2 cellular contexts compared by ENCODE assay signal in the genomic region with DNA sequence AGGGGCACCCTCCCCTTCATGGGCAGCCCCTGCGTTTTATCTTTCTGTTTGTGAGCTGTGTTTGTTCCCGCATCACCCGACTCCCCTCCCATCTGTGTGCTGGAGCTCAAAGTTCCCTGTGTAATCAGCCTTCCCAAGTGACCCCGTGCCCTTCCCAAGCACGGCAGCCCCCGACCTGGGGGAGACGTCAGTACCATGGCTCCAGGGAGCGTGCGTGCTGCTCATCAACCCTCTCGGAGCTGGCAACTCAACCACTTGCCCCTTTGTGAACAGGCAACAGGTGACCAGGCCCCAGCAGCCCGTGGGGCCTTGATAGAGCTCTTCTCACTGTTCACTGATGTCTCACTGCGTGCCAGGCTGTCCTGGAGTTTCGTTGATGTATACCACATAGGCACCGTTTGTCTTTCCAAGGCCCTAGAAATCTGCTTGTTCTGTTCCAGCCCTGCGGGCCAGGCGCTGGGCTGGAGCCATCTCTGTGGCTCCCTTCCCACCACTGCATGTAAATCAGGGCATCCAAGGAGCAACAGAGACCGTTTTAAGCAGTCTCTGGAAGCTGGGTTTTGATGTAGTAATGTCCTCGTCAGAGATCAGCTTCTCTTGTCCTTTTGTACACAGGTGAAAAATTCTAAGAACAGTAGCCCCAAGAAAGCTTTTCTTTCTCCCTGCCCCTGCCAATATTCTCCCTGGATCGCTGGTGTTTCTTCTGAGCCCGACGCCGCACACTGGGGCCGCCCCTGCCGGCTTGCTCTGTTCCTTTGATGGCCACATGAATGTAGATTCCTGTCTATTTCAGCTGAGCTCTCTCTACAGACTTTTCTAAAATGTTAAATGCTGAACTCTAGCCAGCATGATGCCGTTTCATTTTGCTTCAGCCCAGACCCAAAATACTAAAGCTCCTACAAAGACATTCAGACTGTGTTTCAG.
A peak's percentile ranks its signal among the peaks of the same experiment; 100 is the strongest.
TF ChIP-seq lines count a peak whose summit lies in the region.

No MANE protein-coding gene starts in this region.

TF ChIP-seq in GM23338, 12 proteins besides CTCF, POLR2A, EP300 and RAD21 (continued from another document and continues in another):
- no peak for TF ChIP-seq NANOG (IDR thresholded peaks at IDR 0.05; ENCODE audit: borderline replicate concordance)
- no peak for TF ChIP-seq JUNB (IDR thresholded peaks at IDR 0.05; ENCODE audit: unreplicated experiment)
- TF ChIP-seq CREB1 (CRISPR knock-in tag; IDR thresholded peaks at IDR 0.05; ENCODE audit: low read depth): no peak
- no peak for TF ChIP-seq ZNF114 (CRISPR knock-in tag; IDR thresholded peaks at IDR 0.05)
- no peak for TF ChIP-seq EZH2phosphoT487 (IDR thresholded peaks at IDR 0.05; ENCODE audit: unreplicated experiment)
- no peak for TF ChIP-seq EZH2 (IDR thresholded peaks at IDR 0.05; ENCODE audit: low read depth, unreplicated experiment)
- TF ChIP-seq, protein P1, sequence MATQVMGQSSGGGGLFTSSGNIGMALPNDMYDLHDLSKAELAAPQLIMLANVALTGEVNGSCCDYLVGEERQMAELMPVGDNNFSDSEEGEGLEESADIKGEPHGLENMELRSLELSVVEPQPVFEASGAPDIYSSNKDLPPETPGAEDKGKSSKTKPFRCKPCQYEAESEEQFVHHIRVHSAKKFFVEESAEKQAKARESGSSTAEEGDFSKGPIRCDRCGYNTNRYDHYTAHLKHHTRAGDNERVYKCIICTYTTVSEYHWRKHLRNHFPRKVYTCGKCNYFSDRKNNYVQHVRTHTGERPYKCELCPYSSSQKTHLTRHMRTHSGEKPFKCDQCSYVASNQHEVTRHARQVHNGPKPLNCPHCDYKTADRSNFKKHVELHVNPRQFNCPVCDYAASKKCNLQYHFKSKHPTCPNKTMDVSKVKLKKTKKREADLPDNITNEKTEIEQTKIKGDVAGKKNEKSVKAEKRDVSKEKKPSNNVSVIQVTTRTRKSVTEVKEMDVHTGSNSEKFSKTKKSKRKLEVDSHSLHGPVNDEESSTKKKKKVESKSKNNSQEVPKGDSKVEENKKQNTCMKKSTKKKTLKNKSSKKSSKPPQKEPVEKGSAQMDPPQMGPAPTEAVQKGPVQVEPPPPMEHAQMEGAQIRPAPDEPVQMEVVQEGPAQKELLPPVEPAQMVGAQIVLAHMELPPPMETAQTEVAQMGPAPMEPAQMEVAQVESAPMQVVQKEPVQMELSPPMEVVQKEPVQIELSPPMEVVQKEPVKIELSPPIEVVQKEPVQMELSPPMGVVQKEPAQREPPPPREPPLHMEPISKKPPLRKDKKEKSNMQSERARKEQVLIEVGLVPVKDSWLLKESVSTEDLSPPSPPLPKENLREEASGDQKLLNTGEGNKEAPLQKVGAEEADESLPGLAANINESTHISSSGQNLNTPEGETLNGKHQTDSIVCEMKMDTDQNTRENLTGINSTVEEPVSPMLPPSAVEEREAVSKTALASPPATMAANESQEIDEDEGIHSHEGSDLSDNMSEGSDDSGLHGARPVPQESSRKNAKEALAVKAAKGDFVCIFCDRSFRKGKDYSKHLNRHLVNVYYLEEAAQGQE (IDR thresholded peaks at IDR 0.05; ENCODE audit: unreplicated experiment): no peak
- TF ChIP-seq ZNF331 (CRISPR knock-in tag; IDR thresholded peaks at IDR 0.05; ENCODE audit: low read depth): no peak
- no peak for TF ChIP-seq POLR2AphosphoS5 (IDR thresholded peaks at IDR 0.05; ENCODE audit: low read depth)
- TF ChIP-seq, protein P2, sequence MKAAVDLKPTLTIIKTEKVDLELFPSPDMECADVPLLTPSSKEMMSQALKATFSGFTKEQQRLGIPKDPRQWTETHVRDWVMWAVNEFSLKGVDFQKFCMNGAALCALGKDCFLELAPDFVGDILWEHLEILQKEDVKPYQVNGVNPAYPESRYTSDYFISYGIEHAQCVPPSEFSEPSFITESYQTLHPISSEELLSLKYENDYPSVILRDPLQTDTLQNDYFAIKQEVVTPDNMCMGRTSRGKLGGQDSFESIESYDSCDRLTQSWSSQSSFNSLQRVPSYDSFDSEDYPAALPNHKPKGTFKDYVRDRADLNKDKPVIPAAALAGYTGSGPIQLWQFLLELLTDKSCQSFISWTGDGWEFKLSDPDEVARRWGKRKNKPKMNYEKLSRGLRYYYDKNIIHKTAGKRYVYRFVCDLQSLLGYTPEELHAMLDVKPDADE (IDR thresholded peaks at IDR 0.05): no peak

TF ChIP-seq in HepG2, 621 proteins besides CTCF, POLR2A, EP300 and RAD21 (continued from another document and continues in another):
- TF ChIP-seq ZNF331 (CRISPR knock-in tag; IDR thresholded peaks at IDR 0.05) (peak; percentile 36; the same call in 1 of the 2 replicates), PHF8 (CRISPR knock-in tag; IDR thresholded peaks at IDR 0.05) (peak; percentile 36; the same call in 1 of the 2 replicates), HMGA1 (CRISPR knock-in tag; conservative IDR thresholded peaks at IDR 0.05) (no peak), ZNF253 (CRISPR knock-in tag; IDR thresholded peaks at IDR 0.05; ENCODE audit: borderline replicate concordance) (no peak), ZNF205 (CRISPR knock-in tag; IDR thresholded peaks at IDR 0.05) (no peak), ZNF607 (CRISPR knock-in tag; IDR thresholded peaks at IDR 0.05; ENCODE audit: borderline replicate concordance) (peak; percentile 54; the same call in 1 of the 2 replicates), RBFOX2 (IDR thresholded peaks at IDR 0.05; ENCODE audit: low read depth, low read length) (0 out of 2 replicates have a peak, but pooled peaks have one; percentile 35), ZFP41 (CRISPR knock-in tag; IDR thresholded peaks at IDR 0.05; ENCODE audit: borderline replicate concordance) (no peak), TBX2 (CRISPR knock-in tag; IDR thresholded peaks at IDR 0.05; ENCODE audit: borderline replicate concordance) (peak; percentile 32; the same call in 1 of the 2 replicates), ZSCAN30 (CRISPR knock-in tag; IDR thresholded peaks at IDR 0.05) (no peak), SNAPC2 (CRISPR knock-in tag; IDR thresholded peaks at IDR 0.05) (no peak), MTA3 (CRISPR knock-in tag; IDR thresholded peaks at IDR 0.05) (no peak), YY1 (IDR thresholded peaks at IDR 0.05; ENCODE audit: insufficient read depth, insufficient replicate concordance, low read depth, low read length) (no peak), HOXA9 (CRISPR knock-in tag; IDR thresholded peaks at IDR 0.05; ENCODE audit: borderline replicate concordance) (no peak), ERF (CRISPR knock-in tag; IDR thresholded peaks at IDR 0.05) (no peak), RAD51 (IDR thresholded peaks at IDR 0.05; ENCODE audit: borderline replicate concordance) (no peak), ZNF644 (CRISPR knock-in tag; IDR thresholded peaks at IDR 0.05; ENCODE audit: low read depth) (no peak), HNRNPH1 (optimal IDR thresholded peaks at IDR 0.05; ENCODE audit: low read depth, low read length) (no peak), ZNF589 (CRISPR knock-in tag; conservative IDR thresholded peaks at IDR 0.05) (no peak), BRD4 (CRISPR knock-in tag; IDR thresholded peaks at IDR 0.05) (no peak), DR1 (CRISPR knock-in tag; IDR thresholded peaks at IDR 0.05) (no peak), ZNF44 (CRISPR knock-in tag; IDR thresholded peaks at IDR 0.05) (no peak), NCOA2 (CRISPR knock-in tag; IDR thresholded peaks at IDR 0.05) (no peak), KAT8 (CRISPR knock-in tag; IDR thresholded peaks at IDR 0.05) (no peak), ZNF335 (CRISPR knock-in tag; IDR thresholded peaks at IDR 0.05) (no peak), ATAD3A (CRISPR knock-in tag; IDR thresholded peaks at IDR 0.05) (no peak), RXRB (CRISPR knock-in tag; IDR thresholded peaks at IDR 0.05; ENCODE audit: borderline replicate concordance) (peak; percentile 46; the same call in 1 of the 2 replicates), PLRG1 (conservative IDR thresholded peaks at IDR 0.05) (no peak), CCDC6 (CRISPR knock-in tag; IDR thresholded peaks at IDR 0.05) (no peak), RBAK (CRISPR knock-in tag; IDR thresholded peaks at IDR 0.05) (no peak)
- TF ChIP-seq, protein P3, sequence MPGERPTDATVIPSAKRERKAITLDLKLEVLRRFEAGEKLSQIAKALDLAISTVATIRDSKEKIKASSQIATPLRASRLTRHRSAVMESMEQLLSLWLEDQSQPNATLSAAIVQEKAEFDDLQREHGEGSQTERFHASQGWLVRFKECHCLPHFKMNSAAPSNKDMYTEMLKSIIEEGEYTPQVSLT (CRISPR knock-in tag; IDR thresholded peaks at IDR 0.05; ENCODE audit: borderline replicate concordance, low read depth): no peak
- TF ChIP-seq, protein P1 (IDR thresholded peaks at IDR 0.05; ENCODE audit: borderline replicate concordance in 1 of 2, low read depth in 1 of 2, low read length in 2 of 2): no peak
- TF ChIP-seq, protein P4, sequence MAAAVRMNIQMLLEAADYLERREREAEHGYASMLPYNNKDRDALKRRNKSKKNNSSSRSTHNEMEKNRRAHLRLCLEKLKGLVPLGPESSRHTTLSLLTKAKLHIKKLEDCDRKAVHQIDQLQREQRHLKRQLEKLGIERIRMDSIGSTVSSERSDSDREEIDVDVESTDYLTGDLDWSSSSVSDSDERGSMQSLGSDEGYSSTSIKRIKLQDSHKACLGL (CRISPR knock-in tag; IDR thresholded peaks at IDR 0.05): no peak
- TF ChIP-seq, protein P5, sequence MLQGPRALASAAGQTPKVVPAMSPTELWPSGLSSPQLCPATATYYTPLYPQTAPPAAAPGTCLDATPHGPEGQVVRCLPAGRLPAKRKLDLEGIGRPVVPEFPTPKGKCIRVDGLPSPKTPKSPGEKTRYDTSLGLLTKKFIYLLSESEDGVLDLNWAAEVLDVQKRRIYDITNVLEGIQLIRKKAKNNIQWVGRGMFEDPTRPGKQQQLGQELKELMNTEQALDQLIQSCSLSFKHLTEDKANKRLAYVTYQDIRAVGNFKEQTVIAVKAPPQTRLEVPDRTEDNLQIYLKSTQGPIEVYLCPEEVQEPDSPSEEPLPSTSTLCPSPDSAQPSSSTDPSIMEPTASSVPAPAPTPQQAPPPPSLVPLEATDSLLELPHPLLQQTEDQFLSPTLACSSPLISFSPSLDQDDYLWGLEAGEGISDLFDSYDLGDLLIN (CRISPR knock-in tag; IDR thresholded peaks at IDR 0.05; ENCODE audit: borderline replicate concordance): no peak
- TF ChIP-seq, protein P6, sequence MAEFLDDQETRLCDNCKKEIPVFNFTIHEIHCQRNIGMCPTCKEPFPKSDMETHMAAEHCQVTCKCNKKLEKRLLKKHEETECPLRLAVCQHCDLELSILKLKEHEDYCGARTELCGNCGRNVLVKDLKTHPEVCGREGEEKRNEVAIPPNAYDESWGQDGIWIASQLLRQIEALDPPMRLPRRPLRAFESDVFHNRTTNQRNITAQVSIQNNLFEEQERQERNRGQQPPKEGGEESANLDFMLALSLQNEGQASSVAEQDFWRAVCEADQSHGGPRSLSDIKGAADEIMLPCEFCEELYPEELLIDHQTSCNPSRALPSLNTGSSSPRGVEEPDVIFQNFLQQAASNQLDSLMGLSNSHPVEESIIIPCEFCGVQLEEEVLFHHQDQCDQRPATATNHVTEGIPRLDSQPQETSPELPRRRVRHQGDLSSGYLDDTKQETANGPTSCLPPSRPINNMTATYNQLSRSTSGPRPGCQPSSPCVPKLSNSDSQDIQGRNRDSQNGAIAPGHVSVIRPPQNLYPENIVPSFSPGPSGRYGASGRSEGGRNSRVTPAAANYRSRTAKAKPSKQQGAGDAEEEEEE (CRISPR knock-in tag; IDR thresholded peaks at IDR 0.05; ENCODE audit: borderline replicate concordance): no peak
